Comparison of ENCODE assay signal across 33 cellular contexts in genomic region chr2:116737951-116738350, GRCh38.
"Had no signal": no experiment of that assay in that cellular context is flagged by ENCODE, and none has a peak within 500 bp of the region (broad histone marks: within the 10 kb centered on the region; RNA-seq: fewer than 3 reads in every experiment).

No MANE protein-coding gene starts in this region.

- FAIRE-seq: astrocyte, bronchial epithelial cell had no signal

- H3K4me1 ChIP-seq: adrenal gland, ascending aorta, body of pancreas, breast epithelium had no signal

- H3K27me3 ChIP-seq: adrenal gland, ascending aorta, body of pancreas, brain microvascular endothelial cell, breast epithelium, cardiac muscle cell had no signal

- H3K36me3 ChIP-seq: adrenal gland, ascending aorta, brain microvascular endothelial cell, breast epithelium, cardiac muscle cell had no signal

- H3K9me3 ChIP-seq: adrenal gland, ascending aorta, body of pancreas, breast epithelium had no signal

- H3K27ac ChIP-seq: adrenal gland, ascending aorta, body of pancreas, brain microvascular endothelial cell, breast epithelium, cardiac muscle cell had no signal

- H3K4me3 ChIP-seq: adrenal gland, ascending aorta, body of pancreas, breast epithelium, cardiac muscle cell had no signal

- DNase-seq: activated effector memory CD4-positive, alpha-beta T cell treated with anti-CD3 and anti-CD28 coated beads, Interleukin-2, amount 50 U/mL, for 16 hours; activated effector memory CD4-positive, alpha-beta T cell treated with Interleukin-2 at 50 U/mL for 16 hours; activated gamma-delta T cell; activated gamma-delta T cell treated with Interleukin-2 at 50 U/mL for 16 hours; activated naive CD4-positive, alpha-beta T cell; activated naive CD4-positive, alpha-beta T cell treated with anti-CD3 and anti-CD28 coated beads for 36 hours; activated naive CD4-positive, alpha-beta T cell treated with anti-CD3 and anti-CD28 coated beads, Interleukin-2, amount 10 ng/mL, durations not matched to agents 7 days and 5 days; activated naive CD4-positive, alpha-beta T cell treated with anti-CD3 and anti-CD28 coated beads, Interleukin-2, amount 50 U/mL, for 16 hours; activated naive CD4-positive, alpha-beta T cell treated with Interleukin-2 at 50 U/mL for 16 hours; activated naive CD8-positive, alpha-beta T cell treated with anti-CD3 and anti-CD28 coated beads for 36 hours; activated naive CD8-positive, alpha-beta T cell treated with anti-CD3 and anti-CD28 coated beads, Interleukin-2, amount 10 ng/mL, durations not matched to agents 7 days and 5 days; activated naive CD8-positive, alpha-beta T cell treated with anti-CD3 and anti-CD28 coated beads, Interleukin-2, amount 50 U/mL, for 24 hours; activated T-cell treated with anti-CD3 and anti-CD28 coated beads for 4 hours; activated T-cell treated with anti-CD3 and anti-CD28 coated beads, Interleukin-2, amount 50 U/mL, for 1 hour; activated T-cell treated with anti-CD3 and anti-CD28 coated beads, Interleukin-2, amount 50 U/mL, for 24 hours; activated T-cell treated with anti-CD3 and anti-CD28 coated beads, Interleukin-2, amount 50 U/mL, for 4 hours; activated T-cell treated with anti-CD3 and anti-CD28 coated beads, Interleukin-2, amount 50 U/mL, for 48 hours; activated T-cell treated with anti-CD3 and anti-CD28 coated beads, Interleukin-2, amount 50 U/mL, for 72 hours; adrenal gland; amniotic stem cell; amygdala; anterior cingulate cortex; aorta; body of pancreas; brain microvascular endothelial cell; caudate nucleus; central memory CD4-positive, alpha-beta T cell; cerebellar nuclear complex had no signal
